1 cellular context compared by ENCODE assay signal in the genomic region with DNA sequence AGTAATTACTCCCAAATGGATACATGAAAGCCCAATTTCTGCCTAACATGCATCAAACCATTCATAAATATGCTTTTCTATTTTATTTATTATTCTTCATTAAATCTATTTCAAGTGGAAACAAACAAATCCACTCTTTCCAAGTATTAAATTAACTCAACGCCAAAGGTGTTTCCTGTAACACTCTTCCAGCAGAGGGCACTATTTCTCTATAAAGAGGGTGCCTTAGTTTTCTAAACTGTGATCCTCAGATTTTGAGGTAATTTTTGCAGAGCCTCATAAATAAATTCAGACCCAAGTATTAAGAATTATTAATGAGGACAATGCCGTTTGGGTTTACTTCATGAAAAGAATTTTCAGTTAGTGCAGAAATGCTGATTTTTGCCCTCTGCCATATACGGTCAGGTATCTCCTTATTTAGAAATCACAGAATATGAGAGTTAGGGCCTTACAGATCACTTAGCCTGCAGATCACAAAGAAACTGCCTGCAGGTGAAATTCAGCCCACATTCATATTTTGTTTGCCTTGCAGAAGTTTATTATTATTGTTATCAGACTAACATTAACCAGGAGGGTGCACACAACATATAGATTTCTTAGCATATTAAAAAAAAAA.
TF ChIP-seq lines count a peak whose summit lies in the region.

No MANE protein-coding gene starts in this region.

TF ChIP-seq in HepG2, 621 proteins besides CTCF, POLR2A, EP300 and RAD21 (continued from another document):
- TF ChIP-seq YEATS2 (CRISPR knock-in tag; IDR thresholded peaks at IDR 0.05; ENCODE audit: borderline replicate concordance) = no peak
- no peak for TF ChIP-seq HNRNPLL (IDR thresholded peaks at IDR 0.05; ENCODE audit: low read depth, low read length, poor library complexity, severe bottlenecking)
- TF ChIP-seq ZNF33B (CRISPR knock-in tag; IDR thresholded peaks at IDR 0.05) = no peak
- TF ChIP-seq, protein P1, sequence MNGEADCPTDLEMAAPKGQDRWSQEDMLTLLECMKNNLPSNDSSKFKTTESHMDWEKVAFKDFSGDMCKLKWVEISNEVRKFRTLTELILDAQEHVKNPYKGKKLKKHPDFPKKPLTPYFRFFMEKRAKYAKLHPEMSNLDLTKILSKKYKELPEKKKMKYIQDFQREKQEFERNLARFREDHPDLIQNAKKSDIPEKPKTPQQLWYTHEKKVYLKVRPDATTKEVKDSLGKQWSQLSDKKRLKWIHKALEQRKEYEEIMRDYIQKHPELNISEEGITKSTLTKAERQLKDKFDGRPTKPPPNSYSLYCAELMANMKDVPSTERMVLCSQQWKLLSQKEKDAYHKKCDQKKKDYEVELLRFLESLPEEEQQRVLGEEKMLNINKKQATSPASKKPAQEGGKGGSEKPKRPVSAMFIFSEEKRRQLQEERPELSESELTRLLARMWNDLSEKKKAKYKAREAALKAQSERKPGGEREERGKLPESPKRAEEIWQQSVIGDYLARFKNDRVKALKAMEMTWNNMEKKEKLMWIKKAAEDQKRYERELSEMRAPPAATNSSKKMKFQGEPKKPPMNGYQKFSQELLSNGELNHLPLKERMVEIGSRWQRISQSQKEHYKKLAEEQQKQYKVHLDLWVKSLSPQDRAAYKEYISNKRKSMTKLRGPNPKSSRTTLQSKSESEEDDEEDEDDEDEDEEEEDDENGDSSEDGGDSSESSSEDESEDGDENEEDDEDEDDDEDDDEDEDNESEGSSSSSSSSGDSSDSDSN (CRISPR knock-in tag; IDR thresholded peaks at IDR 0.05) = no peak
- TF ChIP-seq HDAC2 (CRISPR knock-in tag; IDR thresholded peaks at IDR 0.05) = no peak
